ENCODE assay signal across 21 cellular contexts in genomic region chr7:134901389-134902020, GRCh38.
DNase-seq lines count a peak whose midpoint lies in the region; TF ChIP-seq lines count a peak whose summit lies in the region.
"Had no signal": no experiment of that assay in that cellular context is flagged by ENCODE, and none has a peak within 500 bp of the region (broad histone marks: within the 10 kb centered on the region; RNA-seq: fewer than 3 reads in every experiment).

No MANE protein-coding gene starts in this region.

- H2BK12ac ChIP-seq in mesenchymal stem cell (ENCODE audit: low read length in 2 of 2), result no peak overlapping the region

- no peak overlapping the region for H3K23ac ChIP-seq in mesenchymal stem cell (ENCODE audit: low read length in 2 of 2)

- DNase-seq in DMS53 (lab: John Stamatoyannopoulos, UW) (peak; percentile 41), DMS53 treated with DMSO at 0.1 percent for 48 hours (lab: John Stamatoyannopoulos, UW; ENCODE audit: unreplicated experiment) (no peak), breast epithelium (ENCODE audit: low spot score in 2 of 2) (no peak), mesenchymal stem cell (no peak), NCI-H526 treated with DMSO at 0.1 percent for 48 hours (lab: John Stamatoyannopoulos, UW) (no peak), T-helper 1 cell (no peak), GF-D8 (lab: John Stamatoyannopoulos, UW) (no peak)
- DNase-seq: activated CD4-positive, alpha-beta T cell treated with anti-CD3 and anti-CD28 coated beads, Interleukin-2, amount 10 ng/mL, durations not matched to agents 7 days and 5 days; activated CD8-positive, alpha-beta memory T cell treated with anti-CD3 and anti-CD28 coated beads, Interleukin-2, amount 50 U/mL, for 4 hours; activated effector memory CD4-positive, alpha-beta T cell treated with anti-CD3 and anti-CD28 coated beads, Interleukin-2, amount 50 U/mL, for 16 hours; BE2C; NCI-H1930; NCI-H446 treated with DMSO at 0.1 percent for 48 hours; pancreas; small intestine; stimulated activated CD4-positive, alpha-beta T cell treated with anti-CD3 and anti-CD28 coated beads, Interleukin-4, amount 100 ng/mL, for 24 hours; substantia nigra; SW 1271 had no signal

- H3K18ac ChIP-seq in mesenchymal stem cell (ENCODE audit: low read depth in 1 of 2, low read length in 2 of 2), result no peak overlapping the region

- no peak for TF ChIP-seq POLR2A in breast epithelium (IDR thresholded peaks at IDR 0.05)

- H3K9me3 ChIP-seq in breast epithelium (peaks cover 0 to 3% of the 10 kb centered on the region in 2 donors), mesenchymal stem cell (ENCODE audit: control insufficient read depth, low read length) (peaks cover 6% of the 10 kb centered on the region), stomach smooth muscle (ENCODE audit: control insufficient read depth in 2 of 2, low read length in 2 of 2) (peaks cover 0 to 2% of the 10 kb centered on the region in 2 donors)
- H3K9me3 ChIP-seq: pancreas had no signal

- H3K27me3 ChIP-seq in breast epithelium (no peaks in the 10 kb centered on the region), mesenchymal stem cell (ENCODE audit: control insufficient read depth in 1 of 2, insufficient read depth in 1 of 2, low read length in 2 of 2) (no peaks in the 10 kb centered on the region), stomach smooth muscle (ENCODE audit: control insufficient read depth in 1 of 2, insufficient read depth in 2 of 2, low read length in 2 of 2) (no peaks in the 10 kb centered on the region)
- H3K27me3 ChIP-seq: BE2C, pancreas had no signal

- peak overlapping the region in 1 of 3 donors; percentile 2 for H3K4me3 ChIP-seq in breast epithelium
- H3K4me3 ChIP-seq in mesenchymal stem cell (ENCODE audit: insufficient read depth in 1 of 2, low read depth in 1 of 2, low read length in 2 of 2), result no peak overlapping the region
- no peak overlapping the region for H3K4me3 ChIP-seq in stomach smooth muscle (ENCODE audit: low read length in 2 of 2)
- H3K4me3 ChIP-seq: pancreas had no signal

- H3K36me3 ChIP-seq in breast epithelium (no peaks in the 10 kb centered on the region), mesenchymal stem cell (ENCODE audit: control insufficient read depth in 1 of 2, insufficient read depth in 2 of 2, low read depth in 1 of 2, low read length in 2 of 2) (peaks cover 11 to 57% of the 10 kb centered on the region in 2 experiments), stomach smooth muscle (ENCODE audit: control insufficient read depth in 2 of 2, insufficient read depth in 2 of 2, low read length in 2 of 2) (peaks cover 10 to 18% of the 10 kb centered on the region in 2 donors)
- H3K36me3 ChIP-seq: pancreas had no signal

- TF ChIP-seq CTCF in breast epithelium (IDR thresholded peaks at IDR 0.05), result no peak

- H3K4ac ChIP-seq in mesenchymal stem cell (ENCODE audit: low read depth in 1 of 2, low read length in 2 of 2), result no peak overlapping the region

- H3K4me2 ChIP-seq in mesenchymal stem cell (ENCODE audit: low read length, poor library complexity, severe bottlenecking), result no peak overlapping the region

- no peak overlapping the region for H2AK5ac ChIP-seq in mesenchymal stem cell (ENCODE audit: low read length, severe bottlenecking)

- peaks cover 0 to 7% of the 10 kb centered on the region in 2 donors for H3K4me1 ChIP-seq in breast epithelium
- H3K4me1 ChIP-seq in mesenchymal stem cell (ENCODE audit: control insufficient read depth, insufficient read depth, low read depth, low read length), result peaks cover 6% of the 10 kb centered on the region
- H3K4me1 ChIP-seq in stomach smooth muscle (ENCODE audit: control insufficient read depth, insufficient read depth, low read length), result peaks cover 52% of the 10 kb centered on the region
- H3K4me1 ChIP-seq: BE2C, pancreas had no signal

- WGBS in mesenchymal stem cell, result 92% methylated on average over 4 of the region's 4 CpGs

- intact Hi-C loops in breast epithelium (cut with DNase I; ENCODE audit: low total_unique reads), result loop anchor here (5.0 kb wide), 1 partner anchor 871 kb away; no protein-coding TSS in a partner anchor

- H2BK120ac ChIP-seq in mesenchymal stem cell (ENCODE audit: low read depth, low read length), result no peak overlapping the region

- no peak overlapping the region for H4K8ac ChIP-seq in mesenchymal stem cell (ENCODE audit: low read length)

- H2BK5ac ChIP-seq in mesenchymal stem cell (ENCODE audit: low read depth, low read length, poor library complexity, severe bottlenecking), result no peak overlapping the region

- H3K14ac ChIP-seq in mesenchymal stem cell (ENCODE audit: low read length in 2 of 2), result no peak overlapping the region

- H4K91ac ChIP-seq in mesenchymal stem cell (ENCODE audit: low read length), result no peak overlapping the region

- H3K79me1 ChIP-seq in mesenchymal stem cell (replicated peaks; ENCODE audit: low read length, poor library complexity, severe bottlenecking), result peaks cover 36% of the 10 kb centered on the region

- H2AFZ ChIP-seq in mesenchymal stem cell (ENCODE audit: low read depth, low read length), result no peak overlapping the region

- H2BK15ac ChIP-seq in mesenchymal stem cell (ENCODE audit: low read depth, poor library complexity, severe bottlenecking), result no peak overlapping the region

- H3K9ac ChIP-seq in mesenchymal stem cell (ENCODE audit: low read length), result peak overlapping the region; percentile 19
- H3K9ac ChIP-seq in stomach smooth muscle (ENCODE audit: low read length in 2 of 2), result peak overlapping the region; percentile 30 to 35

- H3K27ac ChIP-seq in breast epithelium (peak overlapping the region; percentile 67 to 87), mesenchymal stem cell (ENCODE audit: low read length, poor library complexity, severe bottlenecking) (no peak overlapping the region), stomach smooth muscle (ENCODE audit: low read length) (peak overlapping the region; percentile 83)
- H3K27ac ChIP-seq: 22Rv1, pancreas, RWPE1 had no signal
